19 cellular contexts compared by ENCODE assay signal in the genomic region with DNA sequence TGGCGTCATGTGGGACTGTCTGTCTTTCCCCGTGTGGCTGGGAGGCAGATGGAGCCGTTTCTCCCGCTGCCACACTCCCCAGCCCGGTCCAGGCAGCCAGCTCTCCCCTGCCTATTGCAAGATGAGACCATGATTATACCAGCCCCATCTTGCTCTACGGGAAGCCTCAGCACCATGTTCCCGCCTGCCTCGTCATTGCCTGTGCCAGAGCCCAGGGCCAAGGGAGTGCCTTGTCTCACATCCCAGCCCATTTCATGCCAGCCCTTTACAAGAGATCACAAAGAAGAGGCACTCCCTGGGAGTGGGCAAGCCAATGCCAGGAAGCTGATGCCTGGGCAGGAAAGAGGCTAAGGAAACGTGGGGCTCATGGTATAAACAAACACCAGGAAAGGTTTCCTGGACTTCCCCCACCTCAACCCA. TPM values are rescaled to one million over a fixed set of nuclear protein-coding genes. Genes with fewer than 3 reads are reported as not detected.
DNase-seq lines count a peak whose midpoint lies in the region; TF ChIP-seq lines count a peak whose summit lies in the region.
"Had no signal": no experiment of that assay in that cellular context is flagged by ENCODE, and none has a peak within 500 bp of the region (broad histone marks: within the 10 kb centered on the region; RNA-seq: fewer than 3 reads in every experiment).

No MANE protein-coding gene starts in this region.

- 48 to 66% methylated on average over 9 of the region's 9 CpGs for WGBS in esophagus, 2 donors
- 73 to 89% (median 81%) methylated on average over 9 of the region's 9 CpGs for WGBS in spleen, 5 donors
- WGBS in testis, 2 donors: 94 to 98% methylated on average over 4 to 9 of the region's 9 CpGs

- H3K4me3 Mint-ChIP-seq in T-helper 1 cell treated with Interleukin-12 subunit alpha and Interleukin-12 subunit beta and Interleukin-4 antibody, amounts not matched to agents 30 μg/mL and 1 μg/mL, for 36 hours: no peak overlapping the region
- H3K4me3 Mint-ChIP-seq: type B pancreatic cell had no signal

- H3K36me3 ChIP-seq in esophagus (ENCODE audit: control insufficient read depth in 2 of 2, insufficient read depth in 2 of 2, low read length in 1 of 2) (peaks cover 6 to 19% of the 10 kb centered on the region in 2 donors), spleen (peaks cover 0 to 98% (median 36%) of the 10 kb centered on the region in 6 donors), testis (ENCODE audit: low read depth, missing control alignments) (no peaks in the 10 kb centered on the region), breast epithelium (no peaks in the 10 kb centered on the region)

- no peaks in the 10 kb centered on the region for H3K27me3 ChIP-seq in esophagus (ENCODE audit: control insufficient read depth in 1 of 2, insufficient read depth in 2 of 2, low read length in 2 of 2)
- no peaks in the 10 kb centered on the region for H3K27me3 ChIP-seq in spleen (replicated peaks in 1 of 7)
- H3K27me3 ChIP-seq in testis: no peaks in the 10 kb centered on the region
- no peaks in the 10 kb centered on the region for H3K27me3 ChIP-seq in breast epithelium
- H3K27me3 ChIP-seq: pancreas had no signal

- H3K27ac ChIP-seq in esophagus (ENCODE audit: low read depth in 2 of 2, low read length in 1 of 2) (peak overlapping the region; percentile 69 to 89), spleen (peak overlapping the region in 5 of 8 donors; percentile 38 to 72 (median 57)), testis (no peak overlapping the region), breast epithelium (peak overlapping the region in 1 of 2 donors; percentile 41)
- H3K27ac ChIP-seq: C4-2B, pancreas had no signal

- TF ChIP-seq POLR2A in spleen (IDR thresholded peaks at IDR 0.05) (no peak), testis (IDR thresholded peaks at IDR 0.05) (no peak), breast epithelium (IDR thresholded peaks at IDR 0.05) (no peak)

- peak overlapping the region; percentile 61 for H3K27ac Mint-ChIP-seq in T-helper 1 cell treated with Interleukin-12 subunit alpha and Interleukin-12 subunit beta and Interleukin-4 antibody, amounts not matched to agents 30 μg/mL and 1 μg/mL, for 36 hours
- H3K27ac Mint-ChIP-seq: type B pancreatic cell had no signal

- no peak overlapping the region for H3K4me3 ChIP-seq in esophagus (ENCODE audit: low read depth in 1 of 2, low read length in 2 of 2)
- no peak overlapping the region for H3K4me3 ChIP-seq in spleen
- no peak overlapping the region for H3K4me3 ChIP-seq in testis
- no peak overlapping the region for H3K4me3 ChIP-seq in breast epithelium
- H3K4me3 ChIP-seq: pancreas had no signal

- H3K4me1 ChIP-seq in esophagus (ENCODE audit: control insufficient read depth in 2 of 2, insufficient read depth in 2 of 2, low read length in 1 of 2) (peaks cover 2 to 7% of the 10 kb centered on the region in 2 donors), spleen (peaks cover 0 to 36% (median 14%) of the 10 kb centered on the region in 6 donors), testis (peaks cover 5% of the 10 kb centered on the region), breast epithelium (no peaks in the 10 kb centered on the region)
- H3K4me1 ChIP-seq: pancreas had no signal

- H3K36me3 Mint-ChIP-seq in T-helper 1 cell treated with Interleukin-12 subunit alpha and Interleukin-12 subunit beta and Interleukin-4 antibody, amounts not matched to agents 30 μg/mL and 1 μg/mL, for 36 hours (ENCODE audit: low read depth): peaks cover 56% of the 10 kb centered on the region

- H3K9me3 ChIP-seq in esophagus (ENCODE audit: control insufficient read depth in 2 of 2, insufficient read depth in 1 of 2, low read depth in 1 of 2, low read length in 1 of 2) (no peaks in the 10 kb centered on the region), spleen (no peaks in the 10 kb centered on the region), testis (no peaks in the 10 kb centered on the region), breast epithelium (no peaks in the 10 kb centered on the region)
- H3K9me3 ChIP-seq: pancreas had no signal

- H3K27me3 Mint-ChIP-seq in T-helper 1 cell treated with Interleukin-12 subunit alpha and Interleukin-12 subunit beta and Interleukin-4 antibody, amounts not matched to agents 30 μg/mL and 1 μg/mL, for 36 hours (ENCODE audit: low read depth): no peaks in the 10 kb centered on the region
- H3K27me3 Mint-ChIP-seq: activated naive CD8-positive, alpha-beta T cell; type B pancreatic cell had no signal

- peaks cover 55% of the 10 kb centered on the region for H3K4me1 Mint-ChIP-seq in T-helper 1 cell treated with Interleukin-12 subunit alpha and Interleukin-12 subunit beta and Interleukin-4 antibody, amounts not matched to agents 30 μg/mL and 1 μg/mL, for 36 hours (ENCODE audit: low read depth)

- DNase-seq in T-helper 1 cell (no peak), NCI-H446 treated with DMSO at 0.1 percent for 48 hours (lab: John Stamatoyannopoulos, UW) (peak; percentile 100), spleen (no peak), testis (no peak), breast epithelium (ENCODE audit: low spot score in 2 of 2) (no peak)
- no peak for DNase-seq in activated CD4-positive, alpha-beta T cell treated with anti-CD3 and anti-CD28 coated beads, Interleukin-2, amount 50 U/mL, for 4 hours
- DNase-seq: 8988T; effector CD8-positive, alpha-beta T cell; EL; Karpas-422; left cardiac atrium; NCI-H1417 treated with DMSO at 0.1 percent for 48 hours; pancreas; small intestine had no signal

- intact Hi-C loops in spleen (cut with DNase I; ENCODE audit: low total_unique reads): no loop called here
- intact Hi-C loops in testis (cut with DNase I; ENCODE audit: low total_unique reads): no loop called here
- intact Hi-C loops in breast epithelium (cut with DNase I; ENCODE audit: low total_unique reads): no loop called here

- TF ChIP-seq CTCF in spleen (IDR thresholded peaks at IDR 0.05 in 8 of 11, conservative IDR thresholded peaks at IDR 0.05 in 3 of 11): no peak
- no peak for TF ChIP-seq CTCF in testis (IDR thresholded peaks at IDR 0.05)
- no peak for TF ChIP-seq CTCF in breast epithelium (IDR thresholded peaks at IDR 0.05)

- H3K9me3 Mint-ChIP-seq in T-helper 1 cell treated with Interleukin-12 subunit alpha and Interleukin-12 subunit beta and Interleukin-4 antibody, amounts not matched to agents 30 μg/mL and 1 μg/mL, for 36 hours: peaks cover 9% of the 10 kb centered on the region
- H3K9me3 Mint-ChIP-seq: type B pancreatic cell had no signal

RNA-seq across cellular contexts. Expression of gene GPR68, which starts 23.9 kb away (rescaled TPM):
- polyA plus RNA-seq in esophagus (1 to 10 TPM in 1 of 2 donors, under 1 TPM in 1; 0.71 to 4.8 TPM), spleen (1 to 10 TPM in 2 of 3 donors, under 1 TPM in 1; 0.50 to 1.7 (median 1.3) TPM), testis (ENCODE audit: insufficient read depth, low read depth, low replicate concordance) (3.8 TPM)
- total RNA-seq in spleen (1 to 10 TPM; 1.9 to 5.2 (median 3.2) TPM), testis (1 to 10 TPM; 1.1 to 2.4 TPM), breast epithelium (under 1 TPM; 0.32 to 0.66 (median 0.59) TPM)

Comparison
In these comparisons a context has a peak if more than half of its experiments do, and no peak if none do; other contexts are left out.
1. H3K27ac ChIP-seq: peak in esophagus (2 of 2) and spleen (5 of 8); none in testis (0 of 2).